Comparison of ENCODE assay signal across 13 cellular contexts in the genomic region with DNA sequence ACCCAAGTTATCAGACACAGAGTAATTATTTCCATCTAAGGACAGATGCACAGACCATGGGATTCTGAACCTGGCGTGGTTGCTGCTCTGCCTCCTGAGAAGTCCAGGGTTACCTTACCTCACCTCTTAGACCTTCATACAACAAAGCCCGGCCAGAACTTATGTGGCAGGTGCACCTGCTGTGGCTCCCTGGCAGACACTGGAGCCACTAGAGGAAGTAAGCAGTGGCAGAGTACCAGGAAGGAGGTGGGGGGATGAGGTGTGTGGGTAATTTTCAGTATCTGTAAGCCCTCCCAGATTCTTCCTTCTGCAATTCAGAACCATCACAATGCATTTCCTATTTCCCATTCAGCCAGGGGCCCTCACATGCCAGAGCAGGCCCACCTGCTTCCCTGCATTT.
A peak's percentile ranks its signal among the peaks of the same experiment; 100 is the strongest.
DNase-seq lines count a peak whose midpoint lies in the region; ATAC-seq and TF ChIP-seq lines count a peak whose summit lies in the region.
"Had no signal": no experiment of that assay in that cellular context is flagged by ENCODE, and none has a peak within 500 bp of the region (broad histone marks: within the 10 kb centered on the region; RNA-seq: fewer than 3 reads in every experiment).

No MANE protein-coding gene starts in this region.

- H3K27me3 ChIP-seq in PC-9 (ENCODE audit: insufficient read depth, low read depth) (no peaks in the 10 kb centered on the region), suprapubic skin (no peaks in the 10 kb centered on the region)
- H3K27me3 ChIP-seq: Peyer's patch had no signal

- peak overlapping the region; percentile 79 for H3K27ac Mint-ChIP-seq in activated naive CD4-positive, alpha-beta T cell treated with anti-CD3 and anti-CD28 coated beads, Interleukin-2, amount 10 ng/mL, durations not matched to agents 7 days and 5 days
- peak overlapping the region; percentile 61 for H3K27ac Mint-ChIP-seq in endothelial cell (ENCODE audit: unreplicated experiment)

- TF ChIP-seq POLR2A in suprapubic skin (IDR thresholded peaks at IDR 0.05), result no peak

- H3K9me3 ChIP-seq in PC-9 (ENCODE audit: insufficient read depth, low read depth), result no peaks in the 10 kb centered on the region; the same call in 1 of the 2 replicates
- no peaks in the 10 kb centered on the region for H3K9me3 ChIP-seq in suprapubic skin
- H3K9me3 ChIP-seq: Peyer's patch had no signal

- peaks cover 24% of the 10 kb centered on the region for H3K36me3 Mint-ChIP-seq in activated naive CD4-positive, alpha-beta T cell treated with anti-CD3 and anti-CD28 coated beads, Interleukin-2, amount 10 ng/mL, durations not matched to agents 7 days and 5 days
- H3K36me3 Mint-ChIP-seq in endothelial cell (ENCODE audit: low read depth, unreplicated experiment), result peaks cover 26% of the 10 kb centered on the region

- TF ChIP-seq EP300 in suprapubic skin (IDR thresholded peaks at IDR 0.05), result no peak

- no TSS peak for BruUV-seq in PC-9 (replicated peaks; lab: Mats Ljungman, UMichigan)

- peak overlapping the region; percentile 98 for H3K4me2 ChIP-seq in PC-9

- peaks cover 13% of the 10 kb centered on the region; the same call in 1 of the 2 replicates for H4K20me1 ChIP-seq in PC-9 (ENCODE audit: insufficient read depth)

- no peaks in the 10 kb centered on the region for H3K9me3 Mint-ChIP-seq in activated naive CD4-positive, alpha-beta T cell treated with anti-CD3 and anti-CD28 coated beads, Interleukin-2, amount 10 ng/mL, durations not matched to agents 7 days and 5 days
- no peaks in the 10 kb centered on the region for H3K9me3 Mint-ChIP-seq in endothelial cell (ENCODE audit: unreplicated experiment)

- no peak for ATAC-seq in GM21526 (IDR thresholded peaks at IDR 0.05; ENCODE audit: low FRiP score, unreplicated experiment)
- ATAC-seq in GM19463 (IDR thresholded peaks at IDR 0.05; ENCODE audit: unreplicated experiment), result no peak

- no peaks in the 10 kb centered on the region for H3K9me2 ChIP-seq in PC-9 (ENCODE audit: insufficient read depth)

- POLR2A ChIA-PET in PC-9 (lab: Charles Lee; ENCODE audit: unreplicated experiment), result no interaction called here

- 82% methylated on average over 2 of the region's 2 CpGs for WGBS in suprapubic skin

- peaks cover 69% of the 10 kb centered on the region for H3K79me2 ChIP-seq in PC-9 (ENCODE audit: low read depth)

- H3K4me1 ChIP-seq in PC-9 (replicated peaks; ENCODE audit: insufficient read depth) (peaks cover 43% of the 10 kb centered on the region), suprapubic skin (peaks cover 32% of the 10 kb centered on the region)

- H3K27ac ChIP-seq in PC-9, result no peak overlapping the region
- no peak overlapping the region for H3K27ac ChIP-seq in suprapubic skin
- H3K27ac ChIP-seq: C4-2B, Peyer's patch had no signal

- CTCF ChIA-PET in activated naive CD4-positive, alpha-beta T cell treated with anti-CD3 and anti-CD28 coated beads, Interleukin-2, amount 10 ng/mL, durations not matched to agents 7 days and 5 days (lab: Charles Lee), result interaction anchor here (0.7 to 1.2 kb wide), 2 partner anchors 55 to 175 kb away, joined by 3 to 4 read pairs; no protein-coding TSS in a partner anchor
- CTCF ChIA-PET in PC-9 (lab: Charles Lee), result no interaction called here

- peaks cover 57% of the 10 kb centered on the region for H3K4me1 Mint-ChIP-seq in activated naive CD4-positive, alpha-beta T cell treated with anti-CD3 and anti-CD28 coated beads, Interleukin-2, amount 10 ng/mL, durations not matched to agents 7 days and 5 days
- H3K4me1 Mint-ChIP-seq in endothelial cell (ENCODE audit: unreplicated experiment), result peaks cover 58% of the 10 kb centered on the region

- peak; percentile 36 for DNase-seq in activated naive CD4-positive, alpha-beta T cell treated with anti-CD3 and anti-CD28 coated beads, Interleukin-2, amount 10 ng/mL, durations not matched to agents 7 days and 5 days
- DNase-seq in activated naive CD4-positive, alpha-beta T cell treated with anti-CD3 and anti-CD28 coated beads, Interleukin-2, amount 50 U/mL, for 16 hours, result no peak
- no peak for DNase-seq in PC-9
- DNase-seq in endothelial cell (ENCODE audit: low spot score), result no peak
- DNase-seq in suprapubic skin (ENCODE audit: low spot score in 2 of 2), result no peak
- no peak for DNase-seq in NCI-H187 (lab: John Stamatoyannopoulos, UW)
- DNase-seq: H7, NCI-H1694 treated with DMSO at 0.1 percent for 48 hours, T-helper 9 cell had no signal

- H3K36me3 ChIP-seq in PC-9 (ENCODE audit: low read depth) (no peaks in the 10 kb centered on the region), suprapubic skin (no peaks in the 10 kb centered on the region)
- H3K36me3 ChIP-seq: Peyer's patch had no signal

- no peak overlapping the region for H2AFZ ChIP-seq in PC-9

- H3K4me3 ChIP-seq in PC-9 (no peak overlapping the region), suprapubic skin (peak overlapping the region; percentile 98)
- H3K4me3 ChIP-seq: Peyer's patch had no signal

- H3K4me3 Mint-ChIP-seq in activated naive CD4-positive, alpha-beta T cell treated with anti-CD3 and anti-CD28 coated beads, Interleukin-2, amount 10 ng/mL, durations not matched to agents 7 days and 5 days, result peak overlapping the region; percentile 96
- H3K4me3 Mint-ChIP-seq in endothelial cell (ENCODE audit: unreplicated experiment), result peak overlapping the region; percentile 96

- TF ChIP-seq CTCF in PC-9 (conservative IDR thresholded peaks at IDR 0.05) (no peak), endothelial cell (IDR thresholded peaks at IDR 0.05; ENCODE audit: unreplicated experiment) (no peak), suprapubic skin (IDR thresholded peaks at IDR 0.05) (no peak)

- no peaks in the 10 kb centered on the region for H3K27me3 Mint-ChIP-seq in activated naive CD4-positive, alpha-beta T cell treated with anti-CD3 and anti-CD28 coated beads, Interleukin-2, amount 10 ng/mL, durations not matched to agents 7 days and 5 days
- peaks cover 14% of the 10 kb centered on the region for H3K27me3 Mint-ChIP-seq in endothelial cell (ENCODE audit: unreplicated experiment)

- intact Hi-C loops in PC-9 (cut with micrococcal nuclease; ENCODE audit: unreplicated experiment), result loop anchor here (10.0 kb wide), 1 partner anchor 181 kb away; no protein-coding TSS in a partner anchor

- H3F3A ChIP-seq in PC-9 (ENCODE audit: insufficient read depth, low read depth), result peaks cover 17% of the 10 kb centered on the region
